In the genomic region with DNA sequence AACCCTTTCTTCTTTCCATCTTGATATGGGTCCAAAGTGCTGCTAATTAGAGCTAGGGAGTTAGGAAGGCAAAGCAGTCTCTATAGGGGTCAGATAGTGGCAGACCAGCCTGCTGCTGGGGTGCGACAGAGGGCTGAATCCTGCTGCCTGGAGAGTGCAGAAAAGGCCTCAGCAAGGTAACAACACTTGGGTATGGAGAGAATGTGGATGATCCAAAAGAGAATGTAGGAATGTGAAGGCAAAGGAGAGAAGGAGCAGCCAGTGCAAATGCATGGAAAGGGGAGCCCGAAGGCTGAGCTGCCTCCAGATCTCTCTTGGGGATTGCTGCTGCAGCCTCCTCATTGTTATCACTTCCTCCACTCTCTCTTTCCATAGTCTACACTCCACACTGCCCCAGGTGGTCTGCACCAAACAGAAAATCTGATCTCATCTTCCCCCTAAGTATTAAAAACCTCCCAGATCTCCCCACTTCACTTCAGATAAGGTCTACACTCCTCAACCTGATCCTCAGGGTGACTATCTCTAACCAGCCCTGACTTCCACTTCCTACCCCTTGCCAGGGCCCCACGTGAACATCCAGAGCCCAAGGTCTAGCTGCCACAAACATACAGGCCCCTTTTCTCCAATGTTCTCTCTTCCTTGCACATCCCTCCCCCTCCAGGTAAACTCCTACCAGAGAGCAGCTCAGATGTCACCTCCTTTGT, we compare ENCODE assay signal across 1 cellular context.
TF ChIP-seq lines count a peak whose summit lies in the region.

No MANE protein-coding gene starts in this region.

TF ChIP-seq in IMR-90, 13 proteins besides CTCF, POLR2A, EP300 and RAD21:
- TF ChIP-seq, protein P1, sequence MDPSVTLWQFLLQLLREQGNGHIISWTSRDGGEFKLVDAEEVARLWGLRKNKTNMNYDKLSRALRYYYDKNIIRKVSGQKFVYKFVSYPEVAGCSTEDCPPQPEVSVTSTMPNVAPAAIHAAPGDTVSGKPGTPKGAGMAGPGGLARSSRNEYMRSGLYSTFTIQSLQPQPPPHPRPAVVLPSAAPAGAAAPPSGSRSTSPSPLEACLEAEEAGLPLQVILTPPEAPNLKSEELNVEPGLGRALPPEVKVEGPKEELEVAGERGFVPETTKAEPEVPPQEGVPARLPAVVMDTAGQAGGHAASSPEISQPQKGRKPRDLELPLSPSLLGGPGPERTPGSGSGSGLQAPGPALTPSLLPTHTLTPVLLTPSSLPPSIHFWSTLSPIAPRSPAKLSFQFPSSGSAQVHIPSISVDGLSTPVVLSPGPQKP (IDR thresholded peaks at IDR 0.05; ENCODE audit: borderline replicate concordance, low read depth, low read length) = no peak
- TF ChIP-seq MXI1 (IDR thresholded peaks at IDR 0.05; ENCODE audit: borderline replicate concordance, low read depth, low read length) (no peak), MAFK (IDR thresholded peaks at IDR 0.05; ENCODE audit: low read depth, low read length) (no peak), NFE2L2 (IDR thresholded peaks at IDR 0.05; ENCODE audit: low read depth, low read length) (no peak), RFX5 (IDR thresholded peaks at IDR 0.05; ENCODE audit: low read depth, low read length) (no peak), CHD1 (IDR thresholded peaks at IDR 0.05; ENCODE audit: low read depth, low read length) (no peak), RCOR1 (IDR thresholded peaks at IDR 0.05; ENCODE audit: insufficient replicate concordance, low read length) (no peak), FOS (IDR thresholded peaks at IDR 0.05; ENCODE audit: low read depth, low read length) (no peak), MAZ (IDR thresholded peaks at IDR 0.05; ENCODE audit: borderline replicate concordance, low read depth, low read length) (no peak), CEBPB (IDR thresholded peaks at IDR 0.05; ENCODE audit: low read depth, low read length) (no peak)
- TF ChIP-seq, protein P2, sequence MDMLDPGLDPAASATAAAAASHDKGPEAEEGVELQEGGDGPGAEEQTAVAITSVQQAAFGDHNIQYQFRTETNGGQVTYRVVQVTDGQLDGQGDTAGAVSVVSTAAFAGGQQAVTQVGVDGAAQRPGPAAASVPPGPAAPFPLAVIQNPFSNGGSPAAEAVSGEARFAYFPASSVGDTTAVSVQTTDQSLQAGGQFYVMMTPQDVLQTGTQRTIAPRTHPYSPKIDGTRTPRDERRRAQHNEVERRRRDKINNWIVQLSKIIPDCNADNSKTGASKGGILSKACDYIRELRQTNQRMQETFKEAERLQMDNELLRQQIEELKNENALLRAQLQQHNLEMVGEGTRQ (IDR thresholded peaks at IDR 0.05; ENCODE audit: low read depth, low read length) = no peak
